19 cellular contexts compared by ENCODE assay signal in the genomic region with DNA sequence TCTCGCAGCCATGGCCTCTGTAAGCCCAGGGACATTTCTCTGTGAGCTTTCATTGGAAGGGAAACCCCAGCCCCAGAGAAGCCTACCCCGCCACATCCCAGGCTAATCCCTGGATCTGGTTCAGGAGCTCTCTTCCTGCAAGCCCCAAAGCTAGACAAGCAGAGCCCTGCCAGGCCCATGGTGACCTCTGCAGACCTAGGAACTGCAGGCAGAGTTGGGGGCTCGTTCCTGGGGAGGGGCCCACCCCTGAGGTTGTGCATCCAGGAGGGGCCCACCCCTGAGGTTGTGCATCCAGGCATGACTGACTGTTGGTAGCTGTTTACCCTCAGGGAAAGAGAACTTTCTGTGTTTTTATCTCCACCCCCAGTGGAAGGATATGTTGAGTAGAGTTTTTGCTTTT. TPM values are rescaled to one million over a fixed set of nuclear protein-coding genes. Genes with fewer than 3 reads are reported as not detected.
A peak's percentile ranks its signal among the peaks of the same experiment; 100 is the strongest.
DNase-seq lines count a peak whose midpoint lies in the region; TF ChIP-seq lines count a peak whose summit lies in the region.
"Had no signal": no experiment of that assay in that cellular context is flagged by ENCODE, and none has a peak within 500 bp of the region (broad histone marks: within the 10 kb centered on the region; RNA-seq: fewer than 3 reads in every experiment).

No MANE protein-coding gene starts in this region.

- H3K4me3 ChIP-seq in PC-9, result no peak overlapping the region
- H3K4me3 ChIP-seq: adrenal gland had no signal

- TF ChIP-seq CTCF in PC-9 (conservative IDR thresholded peaks at IDR 0.05), result no peak

- no peaks in the 10 kb centered on the region for H3K9me3 Mint-ChIP-seq in dendritic cell treated with granulocyte-macrophage colony-stimulating factor and Interleukin-4, amounts not matched to agents 40 ng/mL and 50 ng/mL, for 4 days

- no peaks in the 10 kb centered on the region for H3K36me3 ChIP-seq in PC-9 (ENCODE audit: low read depth)
- H3K36me3 ChIP-seq: adrenal gland had no signal

- POLR2A ChIA-PET in PC-9 (lab: Charles Lee; ENCODE audit: unreplicated experiment), result no interaction called here

- peaks cover 34% of the 10 kb centered on the region for H3F3A ChIP-seq in PC-9 (ENCODE audit: insufficient read depth, low read depth)

- no peaks in the 10 kb centered on the region for H3K27me3 Mint-ChIP-seq in dendritic cell treated with granulocyte-macrophage colony-stimulating factor and Interleukin-4, amounts not matched to agents 40 ng/mL and 50 ng/mL, for 4 days

- H3K4me3 Mint-ChIP-seq in dendritic cell treated with granulocyte-macrophage colony-stimulating factor and Interleukin-4, amounts not matched to agents 40 ng/mL and 50 ng/mL, for 4 days, result no peak overlapping the region

- CTCF ChIA-PET in PC-9 (lab: Charles Lee), result no interaction called here

- no TSS peak for BruUV-seq in PC-9 (replicated peaks; lab: Mats Ljungman, UMichigan)

- H3K9me3 ChIP-seq in PC-9 (ENCODE audit: insufficient read depth, low read depth), result no peaks in the 10 kb centered on the region
- H3K9me3 ChIP-seq: adrenal gland had no signal

- H2AFZ ChIP-seq in PC-9, result no peak overlapping the region

- no peak overlapping the region for H3K4me2 ChIP-seq in PC-9

- intact Hi-C loops in dendritic cell treated with granulocyte-macrophage colony-stimulating factor and Interleukin-4, amounts not matched to agents 40 ng/mL and 50 ng/mL, for 4 days (cut with micrococcal nuclease), result no loop called here
- intact Hi-C loops in posterior vena cava (cut with DNase I) (no loop called here), PC-9 (cut with micrococcal nuclease; ENCODE audit: unreplicated experiment) (no loop called here)

- peak; percentile 58 for DNase-seq in activated effector memory CD4-positive, alpha-beta T cell treated with anti-CD3 and anti-CD28 coated beads, Interleukin-2, amount 50 U/mL, for 16 hours
- no peak for DNase-seq in activated effector memory CD4-positive, alpha-beta T cell treated with Interleukin-2 at 50 U/mL for 16 hours
- peak; percentile 32 for DNase-seq in ELF-1 (ENCODE audit: low read depth, low spot score)
- peak; percentile 69 for DNase-seq in posterior vena cava (ENCODE audit: low spot score)
- no peak for DNase-seq in PC-9
- no peak for DNase-seq in NCI-H510A treated with DMSO at 0.1 percent for 48 hours (lab: John Stamatoyannopoulos, UW)
- no peak for DNase-seq in HuH-7 (ENCODE audit: low spot score)
- DNase-seq: DND-41; KBM-7; left colon; midbrain; MV-4-11; NCI-H187; NCI-H345; NK-92 treated with Interleukin-12 subunit alpha and Interleukin-12 subunit beta, amount 100 ng/mL, for 24 hours; stimulated activated CD8-positive, alpha-beta memory T cell treated with anti-CD3 and anti-CD28 coated beads, Interleukin-4, amount 100 ng/mL, for 48 hours; substantia nigra had no signal

- H3K4me1 Mint-ChIP-seq in dendritic cell treated with granulocyte-macrophage colony-stimulating factor and Interleukin-4, amounts not matched to agents 40 ng/mL and 50 ng/mL, for 4 days (ENCODE audit: low read depth), result peaks cover 56% of the 10 kb centered on the region

- no peak overlapping the region for H3K27ac ChIP-seq in PC-9
- H3K27ac ChIP-seq: adrenal gland had no signal

- peaks cover 7% of the 10 kb centered on the region for H3K36me3 Mint-ChIP-seq in dendritic cell treated with granulocyte-macrophage colony-stimulating factor and Interleukin-4, amounts not matched to agents 40 ng/mL and 50 ng/mL, for 4 days (ENCODE audit: low read depth)

- H3K79me2 ChIP-seq in PC-9 (ENCODE audit: low read depth), result no peaks in the 10 kb centered on the region

- no peaks in the 10 kb centered on the region for H3K27me3 ChIP-seq in PC-9 (ENCODE audit: insufficient read depth, low read depth)

- H4K20me1 ChIP-seq in PC-9 (ENCODE audit: insufficient read depth), result no peaks in the 10 kb centered on the region

- no peaks in the 10 kb centered on the region for H3K9me2 ChIP-seq in PC-9 (ENCODE audit: insufficient read depth)

- peaks cover 41% of the 10 kb centered on the region for H3K4me1 ChIP-seq in PC-9 (replicated peaks; ENCODE audit: insufficient read depth)

- H3K27ac Mint-ChIP-seq in dendritic cell treated with granulocyte-macrophage colony-stimulating factor and Interleukin-4, amounts not matched to agents 40 ng/mL and 50 ng/mL, for 4 days, result peak overlapping the region; percentile 83

RNA-seq across cellular contexts. Expression of gene KCTD15, which starts 21.8 kb away (rescaled TPM):
- total RNA-seq in posterior vena cava (10 to 100 TPM; 56.3 to 62.9 TPM), PC-9 (2021) (13.8 and 20.4 TPM in 2 replicates)

Comparison
In these comparisons a context has a peak if more than half of its experiments do, and no peak if none do; other contexts are left out.
1. DNase-seq: peak in activated effector memory CD4-positive, alpha-beta T cell treated with anti-CD3 and anti-CD28 coated beads, Interleukin-2, amount 50 U/mL, for 16 hours (single experiment), ELF-1 (single experiment) and posterior vena cava (single experiment); none in activated effector memory CD4-positive, alpha-beta T cell treated with Interleukin-2 at 50 U/mL for 16 hours (single experiment), PC-9 (0 of 2), NCI-H510A treated with DMSO at 0.1 percent for 48 hours (single experiment) and HuH-7 (single experiment).